ENCODE assay signal across 27 cellular contexts in genomic region chr3:78605178-78605577, GRCh38.
"Had no signal": no experiment of that assay in that cellular context is flagged by ENCODE, and none has a peak within 500 bp of the region (broad histone marks: within the 10 kb centered on the region; RNA-seq: fewer than 3 reads in every experiment).

No MANE protein-coding gene starts in this region.

- H3K27ac ChIP-seq: dorsolateral prefrontal cortex, epithelial cell of prostate, foreskin keratinocyte, gastroesophageal sphincter, heart left ventricle, left ventricle myocardium inferior, psoas muscle, suprapubic skin, transverse colon, upper lobe of right lung, uterus had no signal

- H3K4me2 ChIP-seq: smooth muscle cell had no signal

- H3K36me3 ChIP-seq: transverse colon, upper lobe of right lung, uterus had no signal

- H3K4me3 ChIP-seq: dorsolateral prefrontal cortex, gastroesophageal sphincter, heart left ventricle, left ventricle myocardium inferior, lung, psoas muscle, smooth muscle cell, suprapubic skin, transverse colon, upper lobe of right lung, uterus had no signal

- ATAC-seq: gastroesophageal sphincter; heart left ventricle; left colon; natural killer cell; psoas muscle; right cardiac atrium; stimulated activated naive CD8-positive, alpha-beta T cell treated with anti-CD3 and anti-CD28 coated beads, Interleukin-15, amount 100 ng/mL, for 72 hours; upper lobe of right lung had no signal

- H3K9me3 ChIP-seq: gastroesophageal sphincter, heart left ventricle, left ventricle myocardium inferior, psoas muscle, suprapubic skin, transverse colon, upper lobe of right lung, uterus had no signal

- DNase-seq: cerebellar nuclear complex; dorsolateral prefrontal cortex; effector CD4-positive, alpha-beta T cell; foreskin keratinocyte; heart left ventricle; hippocampal formation; islet precursor cell; kidney glomerular epithelial cell; left colon; left ventricle myocardium inferior; natural killer cell; psoas muscle; right cardiac atrium; stimulated activated CD4-positive, alpha-beta T cell treated with anti-CD3 and anti-CD28 coated beads, Interleukin-12 subunit alpha, Interleukin-12 subunit beta, amount 100 ng/mL, for 4 hours; stimulated activated CD4-positive, alpha-beta T cell treated with anti-CD3 and anti-CD28 coated beads, Interleukin-1b, Interleukin-23, amount 100 ng/mL, for 48 hours; stimulated activated CD4-positive, alpha-beta T cell treated with anti-CD3 and anti-CD28 coated beads, Interleukin-4, amount 100 ng/mL, for 1 hour; stimulated activated CD8-positive, alpha-beta memory T cell treated with anti-CD3 and anti-CD28 coated beads, Interleukin-4, amount 100 ng/mL, for 48 hours; stimulated activated naive CD4-positive, alpha-beta T cell; stimulated activated naive CD8-positive, alpha-beta T cell treated with anti-CD3 and anti-CD28 coated beads, Interleukin-15, amount 100 ng/mL, for 72 hours; transverse colon; upper lobe of right lung; uterus had no signal

- H3K4me1 ChIP-seq: gastroesophageal sphincter, heart left ventricle, left ventricle myocardium inferior, psoas muscle, suprapubic skin, transverse colon, upper lobe of right lung, uterus had no signal

- H3K27me3 ChIP-seq: dorsolateral prefrontal cortex, foreskin keratinocyte, gastroesophageal sphincter, heart left ventricle, suprapubic skin, transverse colon, upper lobe of right lung, uterus had no signal
